In the genomic region with DNA sequence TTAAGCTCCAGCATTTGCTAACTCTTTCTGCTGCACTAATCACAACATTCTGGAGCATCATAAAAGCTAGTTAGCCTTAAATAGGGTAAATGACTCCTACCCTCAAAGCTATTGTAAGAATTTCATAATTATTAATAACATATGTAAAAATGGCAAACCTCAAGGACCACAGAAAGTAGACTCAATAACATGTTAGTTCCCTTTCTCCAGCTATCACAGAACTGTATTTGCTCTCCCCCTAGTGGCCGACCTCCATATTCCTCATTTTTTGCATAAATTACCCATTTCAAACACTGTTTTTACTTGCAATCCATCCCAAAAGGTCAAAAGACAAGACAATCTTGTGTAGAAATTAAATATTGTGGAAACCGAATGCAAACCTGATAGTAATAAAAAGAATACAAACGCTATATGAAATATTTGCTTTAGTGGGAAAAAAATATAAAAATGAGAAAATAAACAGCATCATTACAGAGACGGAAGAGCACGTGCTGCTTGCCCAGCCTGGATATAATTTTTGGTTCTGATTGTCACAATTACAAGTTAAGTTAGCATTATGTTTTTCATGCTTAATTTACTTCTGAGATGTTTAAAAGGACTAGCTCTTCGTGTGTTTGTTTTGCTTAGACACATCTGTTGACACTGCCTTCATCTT, we compare ENCODE assay signal across 8 cellular contexts.
DNase-seq lines count a peak whose midpoint lies in the region; ATAC-seq and TF ChIP-seq lines count a peak whose summit lies in the region.

No MANE protein-coding gene starts in this region.

- no peaks in the 10 kb centered on the region for H3K36me3 ChIP-seq in OCI-LY1 (ENCODE audit: insufficient read depth, low read length)
- no peaks in the 10 kb centered on the region for H3K36me3 ChIP-seq in neural progenitor cell

- intact Hi-C loops in activated CD4-positive, alpha-beta T cell treated with anti-CD3 and anti-CD28 coated beads for 36 hours (cut with DNase I, micrococcal nuclease) = loop anchor here in 1 of 2 experiments (5.0 kb wide), 1 partner anchor 1055 kb away; no protein-coding TSS in a partner anchor

- TF ChIP-seq CTCF in OCI-LY1 (IDR thresholded peaks at IDR 0.05; ENCODE audit: low read length) (peak; percentile 72), neural progenitor cell (IDR thresholded peaks at IDR 0.05) (peak; percentile 90)

- H3F3A ChIP-seq in OCI-LY1 (ENCODE audit: insufficient read depth, low read length) (no peaks in the 10 kb centered on the region), neural progenitor cell (ENCODE audit: low read depth) (no peaks in the 10 kb centered on the region)

- no peaks in the 10 kb centered on the region for H3K4me1 Mint-ChIP-seq in activated CD4-positive, alpha-beta T cell treated with anti-CD3 and anti-CD28 coated beads for 36 hours
- no peaks in the 10 kb centered on the region for H3K4me1 Mint-ChIP-seq in neural progenitor cell

- POLR2A ChIA-PET in activated CD4-positive, alpha-beta T cell treated with anti-CD3 and anti-CD28 coated beads for 36 hours (lab: Charles Lee) = no interaction called here

- H3K4me2 ChIP-seq in OCI-LY1 (ENCODE audit: low read length) (no peak overlapping the region), neural progenitor cell (no peak overlapping the region)

- H3K4me3 ChIP-seq in OCI-LY1 (ENCODE audit: low read depth, low read length, poor library complexity, severe bottlenecking) (no peak overlapping the region), neural progenitor cell (no peak overlapping the region)

- no peak overlapping the region for H3K27ac Mint-ChIP-seq in activated CD4-positive, alpha-beta T cell treated with anti-CD3 and anti-CD28 coated beads for 36 hours
- no peak overlapping the region for H3K27ac Mint-ChIP-seq in neural progenitor cell

- H3K79me2 ChIP-seq in OCI-LY1 (ENCODE audit: insufficient read depth, low read length) (no peaks in the 10 kb centered on the region), neural progenitor cell (ENCODE audit: low read depth) (no peaks in the 10 kb centered on the region)

- no peaks in the 10 kb centered on the region for H3K27me3 Mint-ChIP-seq in activated CD4-positive, alpha-beta T cell treated with anti-CD3 and anti-CD28 coated beads for 36 hours
- no peaks in the 10 kb centered on the region for H3K27me3 Mint-ChIP-seq in neural progenitor cell (ENCODE audit: insufficient read depth, low read depth)

- CTCF ChIA-PET in activated CD4-positive, alpha-beta T cell treated with anti-CD3 and anti-CD28 coated beads for 36 hours (lab: Charles Lee) = interaction anchor here (0.7 to 3.1 kb wide), 4 partner anchors 10 to 477 kb away, joined by 3 to 18 read pairs (median 8); no protein-coding TSS in a partner anchor

- H2AFZ ChIP-seq in OCI-LY1 (ENCODE audit: low read length) (no peak overlapping the region), neural progenitor cell (replicated peaks) (no peak overlapping the region)

- no peak overlapping the region for H3K27ac ChIP-seq in OCI-LY1 (ENCODE audit: low read depth, low read length, poor library complexity, severe bottlenecking)
- H3K27ac ChIP-seq in neural progenitor cell = no peak overlapping the region

- H3K36me3 Mint-ChIP-seq in activated CD4-positive, alpha-beta T cell treated with anti-CD3 and anti-CD28 coated beads for 36 hours (ENCODE audit: low read depth) = no peaks in the 10 kb centered on the region
- H3K36me3 Mint-ChIP-seq in neural progenitor cell = no peaks in the 10 kb centered on the region

- no peaks in the 10 kb centered on the region for H3K9me2 ChIP-seq in OCI-LY1 (ENCODE audit: low read depth, low read length)

- H3K4me3 Mint-ChIP-seq in activated CD4-positive, alpha-beta T cell treated with anti-CD3 and anti-CD28 coated beads for 36 hours = no peak overlapping the region
- no peak overlapping the region for H3K4me3 Mint-ChIP-seq in neural progenitor cell

- no peaks in the 10 kb centered on the region for H3K27me3 ChIP-seq in OCI-LY1 (ENCODE audit: insufficient read depth, low read length)
- no peaks in the 10 kb centered on the region for H3K27me3 ChIP-seq in neural progenitor cell

- peak; percentile 28 for DNase-seq in activated CD4-positive, alpha-beta T cell treated with anti-CD3 and anti-CD28 coated beads for 36 hours
- no peak for DNase-seq in activated CD4-positive, alpha-beta T cell treated with anti-CD3 and anti-CD28 coated beads, Interleukin-2, amount 50 U/mL, for 1 hour
- DNase-seq in HS-27A (ENCODE audit: low read depth) = peak; percentile 36
- peak; percentile 54 for DNase-seq in ecto neural progenitor cell (ENCODE audit: low spot score)
- peak; percentile 49 for DNase-seq in neural progenitor cell (ENCODE audit: low spot score)
- no peak for DNase-seq in mucosa of gallbladder (ENCODE audit: low spot score)

- H3K4me1 ChIP-seq in OCI-LY1 (ENCODE audit: insufficient read depth, low read length, severe bottlenecking) = no peaks in the 10 kb centered on the region
- peaks cover 3% of the 10 kb centered on the region for H3K4me1 ChIP-seq in neural progenitor cell

- H3K9me3 ChIP-seq in OCI-LY1 (ENCODE audit: low read length) (no peaks in the 10 kb centered on the region), neural progenitor cell (ENCODE audit: low read depth) (no peaks in the 10 kb centered on the region)

- no peaks in the 10 kb centered on the region for H3K9me3 Mint-ChIP-seq in activated CD4-positive, alpha-beta T cell treated with anti-CD3 and anti-CD28 coated beads for 36 hours (ENCODE audit: low read depth)
- H3K9me3 Mint-ChIP-seq in neural progenitor cell = no peaks in the 10 kb centered on the region

- H3K9ac ChIP-seq in OCI-LY1 (ENCODE audit: low read length) = no peak overlapping the region
- H3K9ac ChIP-seq in neural progenitor cell = no peak overlapping the region

- no peak for ATAC-seq in activated CD4-positive, alpha-beta T cell treated with anti-CD3 and anti-CD28 coated beads for 36 hours
- ATAC-seq in GM21619 (IDR thresholded peaks at IDR 0.05; ENCODE audit: unreplicated experiment) = peak; percentile 95

- no peaks in the 10 kb centered on the region for H4K20me1 ChIP-seq in OCI-LY1 (ENCODE audit: insufficient read depth, low read length)
- no peaks in the 10 kb centered on the region for H4K20me1 ChIP-seq in neural progenitor cell (ENCODE audit: low read depth)

Comparison
In these comparisons a context has a peak if more than half of its experiments do, and no peak if none do; other contexts are left out.
1. DNase-seq: peak in activated CD4-positive, alpha-beta T cell treated with anti-CD3 and anti-CD28 coated beads for 36 hours (single experiment), HS-27A (single experiment), ecto neural progenitor cell (single experiment) and neural progenitor cell (single experiment); none in activated CD4-positive, alpha-beta T cell treated with anti-CD3 and anti-CD28 coated beads, Interleukin-2, amount 50 U/mL, for 1 hour (single experiment) and mucosa of gallbladder (single experiment).